ENCODE assay signal across 12 cellular contexts in genomic region chr3:126528800-126529541, GRCh38. TPM values are rescaled to one million over a fixed set of nuclear protein-coding genes. Genes with fewer than 3 reads are reported as not detected.
DNase-seq lines count a peak whose midpoint lies in the region; ATAC-seq and TF ChIP-seq lines count a peak whose summit lies in the region.
"Had no signal": no experiment of that assay in that cellular context is flagged by ENCODE, and none has a peak within 500 bp of the region (broad histone marks: within the 10 kb centered on the region; RNA-seq: fewer than 3 reads in every experiment).

No MANE protein-coding gene starts in this region.

- H3K9me3 Mint-ChIP-seq in activated CD8-positive, alpha-beta memory T cell treated with anti-CD3 and anti-CD28 coated beads, Interleukin-2, amount 10 ng/mL, durations not matched to agents 7 days and 5 days (ENCODE audit: low read depth) = no peaks in the 10 kb centered on the region

- TF ChIP-seq CTCF in right atrium auricular region (IDR thresholded peaks at IDR 0.05) = peak in 1 of 2 donors; percentile 37
- no peak for TF ChIP-seq CTCF in cardiac fibroblast (IDR thresholded peaks at IDR 0.05; ENCODE audit: low read depth, low read length)

- H3K4me1 Mint-ChIP-seq in activated CD8-positive, alpha-beta memory T cell treated with anti-CD3 and anti-CD28 coated beads, Interleukin-2, amount 10 ng/mL, durations not matched to agents 7 days and 5 days = no peaks in the 10 kb centered on the region

- H3K4me3 Mint-ChIP-seq in activated CD8-positive, alpha-beta memory T cell treated with anti-CD3 and anti-CD28 coated beads, Interleukin-2, amount 10 ng/mL, durations not matched to agents 7 days and 5 days = no peak overlapping the region

- DNase-seq in Right ventricle myocardium inferior (ENCODE audit: missing footprints) (no peak), right atrium auricular region (ENCODE audit: low spot score) (no peak), cardiac fibroblast (ENCODE audit: low read depth in 2 of 2) (peak; percentile 5 to 50), kidney glomerular epithelial cell (lab: John Stamatoyannopoulos, UW) (peak; percentile 51), 8988T (no peak), SHP77 treated with DMSO at 0.1 percent for 48 hours (lab: John Stamatoyannopoulos, UW) (no peak)
- DNase-seq in activated CD8-positive, alpha-beta memory T cell treated with anti-CD3 and anti-CD28 coated beads, Interleukin-2, amount 10 ng/mL, durations not matched to agents 7 days and 5 days = no peak
- DNase-seq: NCI-H1417 treated with DMSO at 0.1 percent for 48 hours, T-helper 2 cell had no signal

- peaks cover 0 to 31% of the 10 kb centered on the region in 2 donors for H3K4me1 ChIP-seq in right atrium auricular region

- peaks cover 22% of the 10 kb centered on the region for H3K27me3 Mint-ChIP-seq in activated CD8-positive, alpha-beta memory T cell treated with anti-CD3 and anti-CD28 coated beads, Interleukin-2, amount 10 ng/mL, durations not matched to agents 7 days and 5 days

- no peaks in the 10 kb centered on the region for H3K9me3 ChIP-seq in right atrium auricular region
- H3K9me3 ChIP-seq: ascending aorta had no signal

- H3K27ac Mint-ChIP-seq in activated CD8-positive, alpha-beta memory T cell treated with anti-CD3 and anti-CD28 coated beads, Interleukin-2, amount 10 ng/mL, durations not matched to agents 7 days and 5 days = no peak overlapping the region

- no peaks in the 10 kb centered on the region for H3K36me3 ChIP-seq in right atrium auricular region
- H3K36me3 ChIP-seq: ascending aorta had no signal

- no peaks in the 10 kb centered on the region for H3K36me3 Mint-ChIP-seq in activated CD8-positive, alpha-beta memory T cell treated with anti-CD3 and anti-CD28 coated beads, Interleukin-2, amount 10 ng/mL, durations not matched to agents 7 days and 5 days

- CTCF ChIA-PET in activated CD8-positive, alpha-beta memory T cell treated with anti-CD3 and anti-CD28 coated beads, Interleukin-2, amount 10 ng/mL, durations not matched to agents 7 days and 5 days (lab: Charles Lee) = no interaction called here

- H3K27ac ChIP-seq in right atrium auricular region = peak overlapping the region in 1 of 2 donors; percentile 28
- H3K27ac ChIP-seq: ascending aorta had no signal

- ATAC-seq in Right ventricle myocardium inferior (peak; percentile 62), HG02970 (IDR thresholded peaks at IDR 0.05; ENCODE audit: low FRiP score, unreplicated experiment) (no peak)
- no peak for ATAC-seq in activated CD8-positive, alpha-beta memory T cell treated with anti-CD3 and anti-CD28 coated beads, Interleukin-2, amount 10 ng/mL, durations not matched to agents 7 days and 5 days

- no peaks in the 10 kb centered on the region for H3K27me3 ChIP-seq in right atrium auricular region

- intact Hi-C loops in Right ventricle myocardium inferior (cut with DNase I) = loop anchor here (10.0 kb wide), 1 partner anchor 126 kb away; the partner anchor contains the start of gene TXNRD3

- H3K4me3 ChIP-seq in right atrium auricular region (no peak overlapping the region), cardiac fibroblast (replicated peaks in 1 of 2; ENCODE audit: low read depth in 2 of 2, low read length in 2 of 2) (no peak overlapping the region)
- H3K4me3 ChIP-seq: ascending aorta had no signal

RNA-seq across cellular contexts. Expression of gene CHST13, which starts 5.0 kb away (rescaled TPM):
- total RNA-seq in Right ventricle myocardium inferior (0.60 TPM), right atrium auricular region (under 1 TPM in 1 of 2 donors, not detected in 1; 0.90 TPM)
- not detected for total RNA-seq in activated CD8-positive, alpha-beta memory T cell treated with anti-CD3 and anti-CD28 coated beads, Interleukin-2, amount 10 ng/mL, durations not matched to agents 7 days and 5 days
- total RNA-seq: ascending aorta, lung microvascular endothelial cell had no signal

RNA-seq across cellular contexts. Expression of gene UROC1, which starts 11.4 kb away (rescaled TPM):
- not detected for total RNA-seq in Right ventricle myocardium inferior
- not detected for total RNA-seq in right atrium auricular region
- not detected for total RNA-seq in activated CD8-positive, alpha-beta memory T cell treated with anti-CD3 and anti-CD28 coated beads, Interleukin-2, amount 10 ng/mL, durations not matched to agents 7 days and 5 days
- total RNA-seq: ascending aorta, lung microvascular endothelial cell had no signal

RNA-seq across cellular contexts. Expression of gene C3orf22, which starts 29.8 kb away (rescaled TPM):
- not detected for total RNA-seq in Right ventricle myocardium inferior
- total RNA-seq in right atrium auricular region = not detected
- total RNA-seq in activated CD8-positive, alpha-beta memory T cell treated with anti-CD3 and anti-CD28 coated beads, Interleukin-2, amount 10 ng/mL, durations not matched to agents 7 days and 5 days = not detected
- total RNA-seq: ascending aorta, lung microvascular endothelial cell had no signal

RNA-seq across cellular contexts. Expression of gene ZXDC, which starts 53.3 kb away (rescaled TPM):
- total RNA-seq in Right ventricle myocardium inferior (15.9 TPM), right atrium auricular region (10 to 100 TPM; 18.9 to 25.5 TPM)
- total RNA-seq in activated CD8-positive, alpha-beta memory T cell treated with anti-CD3 and anti-CD28 coated beads, Interleukin-2, amount 10 ng/mL, durations not matched to agents 7 days and 5 days = 10 to 100 TPM; 21.5 to 22.7 TPM

Comparison
In these comparisons a context has a peak if more than half of its experiments do, and no peak if none do; other contexts are left out.
1. DNase-seq: peak in cardiac fibroblast (2 of 2) and kidney glomerular epithelial cell (single experiment); none in Right ventricle myocardium inferior (single experiment), right atrium auricular region (single experiment), 8988T (single experiment), activated CD8-positive, alpha-beta memory T cell treated with anti-CD3 and anti-CD28 coated beads, Interleukin-2, amount 10 ng/mL, durations not matched to agents 7 days and 5 days (single experiment) and SHP77 treated with DMSO at 0.1 percent for 48 hours (single experiment).